ENCODE assay signal across 10 cellular contexts in the genomic region with DNA sequence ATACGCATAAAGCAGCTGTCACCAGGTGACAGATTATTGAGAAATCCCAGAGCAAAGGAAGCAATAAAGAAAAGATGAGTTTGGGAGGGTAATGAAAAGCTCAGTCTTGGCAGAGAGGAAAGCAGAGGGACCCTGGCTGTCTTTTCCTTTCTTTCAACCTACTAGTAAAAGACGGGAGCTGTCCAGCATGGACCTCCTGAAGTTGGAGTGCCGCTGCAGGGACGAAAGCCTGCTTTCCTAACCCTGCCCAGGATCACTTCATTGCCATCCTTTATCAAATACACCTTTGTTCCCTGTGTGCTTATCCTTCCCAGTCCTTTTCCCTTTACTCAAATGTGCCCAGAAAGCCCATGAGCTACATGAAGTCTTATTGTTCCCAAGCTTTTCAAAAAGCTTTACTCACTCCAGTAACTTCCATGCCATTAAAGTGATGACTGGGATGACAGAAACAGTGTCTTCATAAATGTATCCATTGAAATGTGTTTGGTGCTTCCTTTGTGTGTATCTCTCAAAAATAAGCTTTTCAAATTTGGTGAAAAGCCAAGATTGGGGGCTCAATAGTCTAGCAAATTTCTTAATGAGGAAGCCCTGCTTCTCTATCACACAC. TPM values are rescaled to one million over a fixed set of nuclear protein-coding genes. Genes with fewer than 3 reads are reported as not detected.
DNase-seq lines count a peak whose midpoint lies in the region; ATAC-seq and TF ChIP-seq lines count a peak whose summit lies in the region.
"Had no signal": no experiment of that assay in that cellular context is flagged by ENCODE, and none has a peak within 500 bp of the region (broad histone marks: within the 10 kb centered on the region; RNA-seq: fewer than 3 reads in every experiment).

No MANE protein-coding gene starts in this region.

- peaks cover 0 to 5% of the 10 kb centered on the region in 2 experiments; a peak in 1 of 4 replicates for H3K79me1 ChIP-seq in IMR-90 (ENCODE audit: low read depth in 1 of 2, low read length in 2 of 2)

- peaks cover 3% of the 10 kb centered on the region for H3K27me3 ChIP-seq in IMR-90 (ENCODE audit: control insufficient read depth, insufficient read depth, low read length)

- peaks cover 5% of the 10 kb centered on the region; the same call in 1 of the 2 replicates for H3K9me1 ChIP-seq in IMR-90 (ENCODE audit: insufficient read depth, low read length)

- no peak for TF ChIP-seq RAD21 in IMR-90 (IDR thresholded peaks at IDR 0.05; ENCODE audit: low read length)

- H3K9me3 ChIP-seq in IMR-90 (ENCODE audit: control insufficient read depth, insufficient read depth, low read length): no peaks in the 10 kb centered on the region

- CTCF ChIA-PET in IMR-90 (lab: Yijun Ruan, JAX): interaction anchor here (0.6 to 1.3 kb wide), 3 partner anchors 9 to 1336 kb away, joined by 3 to 4 read pairs (median 3); no protein-coding TSS in a partner anchor
- CTCF ChIA-PET in activated CD8-positive, alpha-beta T cell treated with anti-CD3 and anti-CD28 coated beads for 36 hours (lab: Charles Lee): interaction anchor here (1.0 to 2.4 kb wide), 6 partner anchors 10 to 114 kb away, joined by 3 to 13 read pairs (median 6); no protein-coding TSS in a partner anchor

- H3K36me3 Mint-ChIP-seq in activated CD8-positive, alpha-beta T cell treated with anti-CD3 and anti-CD28 coated beads for 36 hours (ENCODE audit: low read depth): no peaks in the 10 kb centered on the region

- H3K4me3 Mint-ChIP-seq in activated CD8-positive, alpha-beta T cell treated with anti-CD3 and anti-CD28 coated beads for 36 hours: no peak overlapping the region

- POLR2A ChIA-PET in IMR-90 (lab: Charles Lee; ENCODE audit: unreplicated experiment): no interaction called here
- POLR2A ChIA-PET in activated CD8-positive, alpha-beta T cell treated with anti-CD3 and anti-CD28 coated beads for 36 hours (lab: Charles Lee): no interaction called here

- no peak overlapping the region for H3K56ac ChIP-seq in IMR-90 (ENCODE audit: extremely low read depth, insufficient read depth, low read length)

- WGBS in IMR-90 (ENCODE audit: extremely low coverage in 2 of 2, insufficient read length in 1 of 2), 2 experiments: 0% methylated on average over 3 of the region's 4 CpGs; no CpG with 5 or more reads in 1 of the 2 experiments

- no peak overlapping the region for H4K91ac ChIP-seq in IMR-90 (ENCODE audit: insufficient read depth, low read depth, low read length)

- no peak overlapping the region for H4K5ac ChIP-seq in IMR-90 (ENCODE audit: low read depth, low read length)

- no peak overlapping the region for H2AK5ac ChIP-seq in IMR-90 (ENCODE audit: low read depth, low read length)

- H2AFZ ChIP-seq in IMR-90 (replicated peaks; ENCODE audit: low read length, poor library complexity): no peak overlapping the region

- H3K4me2 ChIP-seq in IMR-90 (ENCODE audit: low read depth, low read length): no peak overlapping the region

- no peak overlapping the region for H3K27ac ChIP-seq in IMR-90 (ENCODE audit: insufficient read depth, low read length)

- no peak overlapping the region for H2BK120ac ChIP-seq in IMR-90 (ENCODE audit: low read depth, low read length)

- no peak overlapping the region for H2BK5ac ChIP-seq in IMR-90 (ENCODE audit: low read depth, low read length, poor library complexity, severe bottlenecking)

- TF ChIP-seq CTCF in IMR-90 (conservative IDR thresholded peaks at IDR 0.05; ENCODE audit: low read depth, low read length): no peak
- no peak for TF ChIP-seq CTCF in activated CD8-positive, alpha-beta T cell treated with anti-CD3 and anti-CD28 coated beads for 36 hours (IDR thresholded peaks at IDR 0.05)

- intact Hi-C loops in IMR-90 (cut with micrococcal nuclease): no loop called here
- intact Hi-C loops in activated CD8-positive, alpha-beta T cell treated with anti-CD3 and anti-CD28 coated beads for 36 hours (cut with micrococcal nuclease): no loop called here

- H3K9ac ChIP-seq in IMR-90 (ENCODE audit: low read depth, low read length): no peak overlapping the region

- no peak overlapping the region for H3K18ac ChIP-seq in IMR-90 (ENCODE audit: low read depth, low read length)

- H3K23ac ChIP-seq in IMR-90 (ENCODE audit: low read depth, low read length): no peak overlapping the region

- no peak overlapping the region for H2BK15ac ChIP-seq in IMR-90 (ENCODE audit: low read depth, low read length)

- H3K27ac Mint-ChIP-seq in activated CD8-positive, alpha-beta T cell treated with anti-CD3 and anti-CD28 coated beads for 36 hours: no peak overlapping the region

- no peak overlapping the region for H3K4ac ChIP-seq in IMR-90 (ENCODE audit: low read depth, low read length)

- no peak overlapping the region for H2AK9ac ChIP-seq in IMR-90 (replicated peaks; ENCODE audit: low read depth, low read length, poor library complexity)

- no peaks in the 10 kb centered on the region for H3K36me3 ChIP-seq in IMR-90 (ENCODE audit: control insufficient read depth, insufficient read depth, low read length)

- TF ChIP-seq POLR2A in IMR-90 (IDR thresholded peaks at IDR 0.05; ENCODE audit: low read depth, low read length) (no peak), GM18505 (IDR thresholded peaks at IDR 0.05; ENCODE audit: borderline replicate concordance, extremely low read depth, insufficient read depth, insufficient read length) (no peak)

- H4K20me1 ChIP-seq in IMR-90 (ENCODE audit: insufficient read depth, low read length): peaks cover 6% of the 10 kb centered on the region

- in situ Hi-C loops in IMR-90 (cut with MboI; ENCODE audit: low sequenced_read_pairs): loop anchor here (25.0 kb wide), 1 partner anchor 1346 kb away; no protein-coding TSS in a partner anchor

- H3K9me3 Mint-ChIP-seq in activated CD8-positive, alpha-beta T cell treated with anti-CD3 and anti-CD28 coated beads for 36 hours: no peaks in the 10 kb centered on the region

- no peak overlapping the region for H2BK20ac ChIP-seq in IMR-90 (ENCODE audit: low read depth, low read length)

- peaks cover 3% of the 10 kb centered on the region for H3K4me1 Mint-ChIP-seq in activated CD8-positive, alpha-beta T cell treated with anti-CD3 and anti-CD28 coated beads for 36 hours (ENCODE audit: low read depth)

- peaks cover 47% of the 10 kb centered on the region for H3K27me3 Mint-ChIP-seq in activated CD8-positive, alpha-beta T cell treated with anti-CD3 and anti-CD28 coated beads for 36 hours

- H3K4me3 ChIP-seq in IMR-90 (ENCODE audit: insufficient read depth, low read depth, low read length): no peak overlapping the region

- peaks cover 3% of the 10 kb centered on the region; the same call in 1 of the 2 replicates for H3K4me1 ChIP-seq in IMR-90 (ENCODE audit: control insufficient read depth, insufficient read depth, low read length)

- no peak overlapping the region for H4K8ac ChIP-seq in IMR-90 (ENCODE audit: low read depth in 2 of 2, low read length in 2 of 2)

- H3K14ac ChIP-seq in IMR-90 (replicated peaks; ENCODE audit: low read depth, low read length): no peak overlapping the region

- ATAC-seq in IMR-90 (ENCODE audit: low read depth) (no peak), esophagus mucosa (no peak), GM18505 (IDR thresholded peaks at IDR 0.05; ENCODE audit: unreplicated experiment) (no peak)
- ATAC-seq in activated CD8-positive, alpha-beta T cell treated with anti-CD3 and anti-CD28 coated beads for 36 hours: no peak

- DNase-seq in EH (ENCODE audit: low read depth): peak; percentile 59
- peak; percentile 46 for DNase-seq in IMR-90
- peak; percentile 60 for DNase-seq in activated CD8-positive, alpha-beta T cell treated with anti-CD3 and anti-CD28 coated beads for 36 hours
- DNase-seq in left kidney (ENCODE audit: low read depth, low spot score): peak; percentile 87
- DNase-seq in NCI-H748 (lab: John Stamatoyannopoulos, UW; ENCODE audit: unreplicated experiment): no peak
- DNase-seq in NCI-H774 (lab: John Stamatoyannopoulos, UW): no peak
- DNase-seq: T-helper 9 cell had no signal

- dilution Hi-C loops in IMR-90 (cut with HindIII; ENCODE audit: low sequenced_read_pairs, unreplicated experiment): no loop called here

- no TSS peak for BruUV-seq in IMR-90 (replicated peaks; lab: Mats Ljungman, UMichigan)

TF ChIP-seq in IMR-90, 13 proteins besides CTCF, POLR2A, EP300 and RAD21 (continues in another document):
- no peak for TF ChIP-seq BHLHE40 (IDR thresholded peaks at IDR 0.05; ENCODE audit: low read depth, low read length)
- no peak for TF ChIP-seq CHD1 (IDR thresholded peaks at IDR 0.05; ENCODE audit: low read depth, low read length)
- TF ChIP-seq SMC3 (IDR thresholded peaks at IDR 0.05; ENCODE audit: low read depth, low read length): no peak
- TF ChIP-seq, protein P1, sequence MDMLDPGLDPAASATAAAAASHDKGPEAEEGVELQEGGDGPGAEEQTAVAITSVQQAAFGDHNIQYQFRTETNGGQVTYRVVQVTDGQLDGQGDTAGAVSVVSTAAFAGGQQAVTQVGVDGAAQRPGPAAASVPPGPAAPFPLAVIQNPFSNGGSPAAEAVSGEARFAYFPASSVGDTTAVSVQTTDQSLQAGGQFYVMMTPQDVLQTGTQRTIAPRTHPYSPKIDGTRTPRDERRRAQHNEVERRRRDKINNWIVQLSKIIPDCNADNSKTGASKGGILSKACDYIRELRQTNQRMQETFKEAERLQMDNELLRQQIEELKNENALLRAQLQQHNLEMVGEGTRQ (IDR thresholded peaks at IDR 0.05; ENCODE audit: low read depth, low read length): no peak
- TF ChIP-seq CEBPB (IDR thresholded peaks at IDR 0.05; ENCODE audit: low read depth, low read length): no peak

RNA-seq across cellular contexts. Expression of a gene that starts 3.7 kb away (rescaled TPM):
- total RNA-seq in IMR-90 (2012; rRNA removed) (15.8 and 17.4 TPM in 2 replicates), esophagus mucosa (16.1 TPM)
- polyA plus RNA-seq in IMR-90 (2012; rRNA removed): 14.3 and 14.9 TPM in 2 replicates
- 17.3 and 23.3 TPM in 2 replicates for polyA plus RNA-seq in IMR-90 (2012; cell fraction: cytosol; rRNA removed)
- polyA plus RNA-seq in IMR-90 (2012; cell fraction: nucleus; rRNA removed; ENCODE audit: low replicate concordance): 4.1 and 5.8 TPM in 2 replicates
- total RNA-seq in activated CD8-positive, alpha-beta T cell treated with anti-CD3 and anti-CD28 coated beads for 36 hours: 1 to 10 TPM; 7.8 to 9.4 TPM

RNA-seq across cellular contexts. Expression of a gene that starts 33.9 kb away (rescaled TPM):
- total RNA-seq in IMR-90 (2012; rRNA removed) (not detected in 2 replicates), esophagus mucosa (not detected)
- polyA plus RNA-seq in IMR-90 (2012; rRNA removed): not detected in 2 replicates
- not detected in 2 replicates for polyA plus RNA-seq in IMR-90 (2012; cell fraction: cytosol; rRNA removed)
- not detected in 2 replicates for polyA plus RNA-seq in IMR-90 (2012; cell fraction: nucleus; rRNA removed; ENCODE audit: low replicate concordance)
- total RNA-seq in activated CD8-positive, alpha-beta T cell treated with anti-CD3 and anti-CD28 coated beads for 36 hours: not detected
- total RNA-seq: cerebellum had no signal

RNA-seq across cellular contexts. Expression of a gene that starts 57.6 kb away (rescaled TPM):
- total RNA-seq in IMR-90 (2012; rRNA removed) (29.4 and 29.7 TPM in 2 replicates), esophagus mucosa (31.6 TPM)
- polyA plus RNA-seq in IMR-90 (2012; rRNA removed): 9.0 and 10.2 TPM in 2 replicates
- polyA plus RNA-seq in IMR-90 (2012; cell fraction: cytosol; rRNA removed): 4.8 and 12.8 TPM in 2 replicates
- polyA plus RNA-seq in IMR-90 (2012; cell fraction: nucleus; rRNA removed; ENCODE audit: low replicate concordance): 10.8 and 17.1 TPM in 2 replicates
- total RNA-seq in activated CD8-positive, alpha-beta T cell treated with anti-CD3 and anti-CD28 coated beads for 36 hours: 1 to 10 TPM; 6.2 to 8.3 TPM

Comparison
In these comparisons a context has a peak if more than half of its experiments do, and no peak if none do; other contexts are left out.
1. DNase-seq: peak in EH (single experiment), IMR-90 (single experiment), activated CD8-positive, alpha-beta T cell treated with anti-CD3 and anti-CD28 coated beads for 36 hours (single experiment) and left kidney (single experiment); none in NCI-H748 (single experiment) and NCI-H774 (single experiment).